Comparison of ENCODE assay signal across 22 cellular contexts in the genomic region with DNA sequence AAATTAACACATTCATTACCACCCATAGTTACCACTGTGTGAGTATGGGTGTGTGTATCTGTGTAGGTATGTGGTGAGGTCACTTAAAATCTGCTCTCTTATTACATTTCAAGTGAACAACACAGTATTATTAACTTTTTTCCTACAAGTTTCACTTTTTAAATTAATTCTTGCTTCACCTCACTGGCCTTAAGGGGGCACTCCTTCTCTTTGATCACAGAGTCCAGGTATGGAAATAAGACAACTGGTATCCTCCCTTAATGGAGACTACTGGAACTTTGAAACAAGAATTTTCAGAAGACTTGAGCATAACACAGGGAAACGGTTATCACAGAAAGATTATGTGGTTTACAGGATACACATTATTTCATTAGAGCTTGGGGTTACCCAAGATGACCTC.
DNase-seq lines count a peak whose midpoint lies in the region; ATAC-seq and TF ChIP-seq lines count a peak whose summit lies in the region.
"Had no signal": no experiment of that assay in that cellular context is flagged by ENCODE, and none has a peak within 500 bp of the region (broad histone marks: within the 10 kb centered on the region; RNA-seq: fewer than 3 reads in every experiment).

No MANE protein-coding gene starts in this region.

- H3K36me3 Mint-ChIP-seq in endodermal cell (ENCODE audit: low read depth) (no peaks in the 10 kb centered on the region), Calu3 (ENCODE audit: insufficient read depth, unreplicated experiment) (no peaks in the 10 kb centered on the region)

- no peak overlapping the region for H3K9ac ChIP-seq in endodermal cell (ENCODE audit: extremely low read depth, low read length, poor library complexity, severe bottlenecking)

- H3K4me1 ChIP-seq in A673 (ENCODE audit: insufficient read depth, low read length, poor library complexity, severe bottlenecking): peaks cover 14% of the 10 kb centered on the region
- peaks cover 9% of the 10 kb centered on the region for H3K4me1 ChIP-seq in endodermal cell (ENCODE audit: control insufficient read depth, insufficient read depth, low read length)
- H3K4me1 ChIP-seq: left ventricle myocardium inferior, SJCRH30 had no signal

- H3K27me3 Mint-ChIP-seq in endodermal cell (ENCODE audit: insufficient read depth): peaks cover 13% of the 10 kb centered on the region
- H3K27me3 Mint-ChIP-seq in Calu3 (ENCODE audit: unreplicated experiment): no peaks in the 10 kb centered on the region
- H3K27me3 Mint-ChIP-seq: activated CD4-positive, alpha-beta memory T cell treated with anti-CD3 and anti-CD28 coated beads, Interleukin-2, amount 10 ng/mL, durations not matched to agents 7 days and 5 days; effector memory CD8-positive, alpha-beta T cell had no signal

- H3K4me3 ChIP-seq in A673 (ENCODE audit: low read depth, low read length, poor library complexity, severe bottlenecking): no peak overlapping the region
- H3K4me3 ChIP-seq in GM12865 (ENCODE audit: low read depth, low read length): no peak overlapping the region
- H3K4me3 ChIP-seq in endodermal cell (ENCODE audit: low read length): no peak overlapping the region
- H3K4me3 ChIP-seq: left ventricle myocardium inferior, SJCRH30, thoracic aorta had no signal

- H3K27me3 ChIP-seq in A673 (replicated peaks; ENCODE audit: insufficient read depth, low read depth, low read length, poor library complexity): no peaks in the 10 kb centered on the region
- H3K27me3 ChIP-seq in endodermal cell (ENCODE audit: control insufficient read depth, insufficient read depth, low read length, poor library complexity, severe bottlenecking): peaks cover 18% of the 10 kb centered on the region
- H3K27me3 ChIP-seq: neutrophil, SJCRH30 had no signal

- H3K4me3 Mint-ChIP-seq in endodermal cell (no peak overlapping the region), Calu3 (ENCODE audit: low read depth, unreplicated experiment) (no peak overlapping the region)
- H3K4me3 Mint-ChIP-seq: activated CD4-positive, alpha-beta memory T cell treated with anti-CD3 and anti-CD28 coated beads, Interleukin-2, amount 10 ng/mL, durations not matched to agents 7 days and 5 days; effector memory CD8-positive, alpha-beta T cell had no signal

- CTCF ChIA-PET in A673 (lab: Charles Lee) (no interaction called here), Calu3 (lab: Charles Lee) (no interaction called here)

- no peaks in the 10 kb centered on the region for H3K9me3 ChIP-seq in A673 (ENCODE audit: low read depth, low read length, poor library complexity, severe bottlenecking)
- H3K9me3 ChIP-seq in endodermal cell (ENCODE audit: control insufficient read depth, low read length): peaks cover 6% of the 10 kb centered on the region
- H3K9me3 ChIP-seq: neutrophil, SJCRH30 had no signal

- H3K36me3 ChIP-seq in A673 (ENCODE audit: insufficient read depth, low read length, poor library complexity, severe bottlenecking): no peaks in the 10 kb centered on the region
- no peaks in the 10 kb centered on the region for H3K36me3 ChIP-seq in endodermal cell (ENCODE audit: control insufficient read depth, insufficient read depth, low read length)
- H3K36me3 ChIP-seq: left ventricle myocardium inferior, neutrophil, SJCRH30, thoracic aorta had no signal

- H3K27ac ChIP-seq in A673 (ENCODE audit: low read depth, low read length, poor library complexity, severe bottlenecking) (no peak overlapping the region), endodermal cell (ENCODE audit: low read depth, low read length) (no peak overlapping the region)
- H3K27ac ChIP-seq: left ventricle myocardium inferior, neutrophil, SJCRH30, thoracic aorta, VCaP had no signal

- 80 to 100% methylated on average over 1 of the region's 1 CpG for WGBS in endodermal cell (ENCODE audit: insufficient coverage in 1 of 2, insufficient read length in 1 of 2), 2 experiments

- intact Hi-C loops in A673 (cut with micrococcal nuclease; ENCODE audit: unreplicated experiment): loop anchor here (10.0 kb wide), 3 partner anchors 391 to 951 kb away; a partner anchor contains a TSS
- intact Hi-C loops in Calu3 (cut with micrococcal nuclease; ENCODE audit: unreplicated experiment): loop anchor here (10.0 kb wide), 1 partner anchor 951 kb away; no protein-coding TSS in a partner anchor

- H3K4me1 Mint-ChIP-seq in endodermal cell: peaks cover 41% of the 10 kb centered on the region
- H3K4me1 Mint-ChIP-seq in Calu3 (ENCODE audit: low read depth, unreplicated experiment): peaks cover 9% of the 10 kb centered on the region
- H3K4me1 Mint-ChIP-seq: activated CD4-positive, alpha-beta memory T cell treated with anti-CD3 and anti-CD28 coated beads, Interleukin-2, amount 10 ng/mL, durations not matched to agents 7 days and 5 days had no signal

- H3K9me3 Mint-ChIP-seq in endodermal cell: peaks cover 15% of the 10 kb centered on the region
- H3K9me3 Mint-ChIP-seq in Calu3 (ENCODE audit: low read depth, unreplicated experiment): peaks cover 2% of the 10 kb centered on the region

- no peak for ATAC-seq in GM21717 (IDR thresholded peaks at IDR 0.05; ENCODE audit: unreplicated experiment)
- no peak for ATAC-seq in GM21723 (IDR thresholded peaks at IDR 0.05; ENCODE audit: unreplicated experiment)
- ATAC-seq: effector memory CD8-positive, alpha-beta T cell; HCT116 had no signal

- POLR2A ChIA-PET in A673 (lab: Charles Lee; ENCODE audit: low non-redundant PET): interaction anchor here (0.6 kb wide), 1 partner anchor 1861 kb away, joined by 5 read pairs; no protein-coding TSS in a partner anchor

- TF ChIP-seq CTCF in A673 (conservative IDR thresholded peaks at IDR 0.05; ENCODE audit: low read depth, low read length) (peak; percentile 55), GM12865 (IDR thresholded peaks at IDR 0.05; ENCODE audit: insufficient read depth, low read depth, low read length, missing control alignments) (peak; percentile 7), endodermal cell (conservative IDR thresholded peaks at IDR 0.05) (peak; percentile 56), Calu3 (IDR thresholded peaks at IDR 0.05; ENCODE audit: unreplicated experiment) (no peak)

- H3K27ac Mint-ChIP-seq in endodermal cell (no peak overlapping the region), Calu3 (ENCODE audit: unreplicated experiment) (no peak overlapping the region)
- H3K27ac Mint-ChIP-seq: activated CD4-positive, alpha-beta memory T cell treated with anti-CD3 and anti-CD28 coated beads, Interleukin-2, amount 10 ng/mL, durations not matched to agents 7 days and 5 days; effector memory CD8-positive, alpha-beta T cell had no signal

- DNase-seq in A673 (ENCODE audit: low spot score): peak; percentile 47
- DNase-seq in GM12865 (ENCODE audit: low read depth): peak; percentile 37
- DNase-seq in NCI-H69 (lab: John Stamatoyannopoulos, UW): peak; percentile 73
- DNase-seq in endodermal cell: no peak
- DNase-seq in NCI-H1436 treated with DMSO at 0.1 percent for 48 hours (lab: John Stamatoyannopoulos, UW): no peak
- no peak for DNase-seq in Calu3
- DNase-seq: activated CD4-positive, alpha-beta memory T cell treated with anti-CD3 and anti-CD28 coated beads, Interleukin-2, amount 10 ng/mL, durations not matched to agents 7 days and 5 days; activated naive CD4-positive, alpha-beta T cell; anterior cingulate cortex; COR-L47; effector memory CD8-positive, alpha-beta T cell; glutamatergic neuron; left ventricle myocardium inferior; NCI-H1048; T-helper 2 cell had no signal

- no TSS peak for BruUV-seq in A673 (replicated peaks; lab: Mats Ljungman, UMichigan)
- no TSS peak for BruUV-seq in Calu3 (replicated peaks; lab: Mats Ljungman, UMichigan)

Comparison
In these comparisons a context has a peak if more than half of its experiments do, and no peak if none do; other contexts are left out.
1. DNase-seq: peak in A673 (single experiment), GM12865 (single experiment) and NCI-H69 (single experiment); none in endodermal cell (single experiment), NCI-H1436 treated with DMSO at 0.1 percent for 48 hours (single experiment) and Calu3 (single experiment).